Comparison of ENCODE assay signal across 29 cellular contexts in the genomic region with DNA sequence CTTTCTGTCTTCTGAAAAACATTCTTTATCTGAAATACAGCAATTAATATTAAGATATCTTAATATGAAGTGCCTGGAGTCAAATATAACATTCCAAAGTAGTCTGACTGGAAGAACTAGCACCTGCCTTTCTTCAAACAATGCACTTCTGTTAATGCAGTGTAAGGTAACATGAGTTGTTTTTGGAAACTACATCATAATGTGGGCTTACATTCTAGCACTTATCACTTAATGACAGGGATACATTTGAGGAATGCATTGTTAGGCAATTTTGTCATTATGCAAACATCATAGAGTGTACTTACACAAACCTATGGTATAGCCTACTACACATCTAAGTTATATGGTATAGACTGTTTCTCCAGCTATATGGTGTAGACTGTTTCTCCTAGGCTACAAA. TPM values are rescaled to one million over a fixed set of nuclear protein-coding genes. Genes with fewer than 3 reads are reported as not detected.
DNase-seq lines count a peak whose midpoint lies in the region; ATAC-seq, FAIRE-seq and TF ChIP-seq lines count a peak whose summit lies in the region.
"Had no signal": no experiment of that assay in that cellular context is flagged by ENCODE, and none has a peak within 500 bp of the region (broad histone marks: within the 10 kb centered on the region; RNA-seq: fewer than 3 reads in every experiment).

No MANE protein-coding gene starts in this region.

- H3K9me3 ChIP-seq in trophoblast cell (ENCODE audit: insufficient read depth, low read depth, low read length): peaks cover 2% of the 10 kb centered on the region
- H3K9me3 ChIP-seq in H9 (ENCODE audit: control insufficient read depth, low read depth, low read length): no peaks in the 10 kb centered on the region
- H3K9me3 ChIP-seq in A673 (ENCODE audit: low read depth, low read length, poor library complexity, severe bottlenecking): no peaks in the 10 kb centered on the region
- H3K9me3 ChIP-seq: esophagus squamous epithelium, sigmoid colon had no signal

- H2BK5ac ChIP-seq in trophoblast cell (ENCODE audit: low read depth, low read length, poor library complexity) (no peak overlapping the region), H9 (ENCODE audit: insufficient read length, low read length) (no peak overlapping the region)

- H3K14ac ChIP-seq in trophoblast cell (ENCODE audit: low read length) (no peak overlapping the region), H9 (ENCODE audit: insufficient read depth, low read length) (no peak overlapping the region)

- H3K18ac ChIP-seq in trophoblast cell (ENCODE audit: low read length) (no peak overlapping the region), H9 (ENCODE audit: insufficient read length, low read depth, low read length) (no peak overlapping the region)

- no peaks in the 10 kb centered on the region for H4K20me1 ChIP-seq in H9 (ENCODE audit: control insufficient read depth, insufficient read depth, insufficient read length)

- H3K4me1 ChIP-seq in trophoblast cell (ENCODE audit: control insufficient read depth in 1 of 2, insufficient read depth in 2 of 2, low read length in 2 of 2) (peaks cover 6% of the 10 kb centered on the region in 2 experiments), H9 (ENCODE audit: insufficient read depth, low read length) (no peaks in the 10 kb centered on the region), A673 (ENCODE audit: insufficient read depth, low read length, poor library complexity, severe bottlenecking) (no peaks in the 10 kb centered on the region)
- H3K4me1 ChIP-seq: sigmoid colon had no signal

- no peak overlapping the region for H3K4me2 ChIP-seq in trophoblast cell (ENCODE audit: low read length)
- H3K4me2 ChIP-seq in H9 (ENCODE audit: insufficient read depth, insufficient read length, low read length): no peak overlapping the region

- no peak overlapping the region for H2AK5ac ChIP-seq in trophoblast cell (ENCODE audit: low read length)
- H2AK5ac ChIP-seq in H9 (ENCODE audit: insufficient read length, low read length): no peak overlapping the region

- peaks cover 16 to 21% of the 10 kb centered on the region in 2 experiments for H3K4me1 Mint-ChIP-seq in H9
- H3K4me1 Mint-ChIP-seq: activated naive CD4-positive, alpha-beta T cell treated with anti-CD3 and anti-CD28 coated beads, Interleukin-2, amount 10 ng/mL, durations not matched to agents 7 days and 5 days; CD4-positive, alpha-beta memory T cell; stimulated activated naive B cell treated with anti-CD40 and anti-IgM and Interleukin-4, amounts not matched to agents 10 μg/mL and 1 μg/mL and 100 μg/mL, for 72 hours had no signal

- no TSS peak for BruUV-seq in A673 (replicated peaks; lab: Mats Ljungman, UMichigan)

- H2AFZ ChIP-seq in trophoblast cell (ENCODE audit: insufficient read depth, low read length, poor library complexity) (no peak overlapping the region), H9 (ENCODE audit: low read length) (no peak overlapping the region)

- H3K23ac ChIP-seq in trophoblast cell (ENCODE audit: low read length) (no peak overlapping the region), H9 (ENCODE audit: insufficient read length, low read depth, low read length) (no peak overlapping the region)

- CTCF ChIA-PET in A673 (lab: Charles Lee): no interaction called here

- H3K4me3 Mint-ChIP-seq in H9: no peak overlapping the region
- H3K4me3 Mint-ChIP-seq: activated CD4-positive, alpha-beta memory T cell treated with anti-CD3 and anti-CD28 coated beads for 36 hours; activated naive CD4-positive, alpha-beta T cell treated with anti-CD3 and anti-CD28 coated beads, Interleukin-2, amount 10 ng/mL, durations not matched to agents 7 days and 5 days; CD4-positive, alpha-beta memory T cell; effector memory CD8-positive, alpha-beta T cell; stimulated activated naive B cell treated with anti-CD40 and anti-IgM and Interleukin-4, amounts not matched to agents 10 μg/mL and 1 μg/mL and 100 μg/mL, for 72 hours had no signal

- H4K8ac ChIP-seq in trophoblast cell (ENCODE audit: low read depth, low read length) (no peak overlapping the region), H9 (replicated peaks; ENCODE audit: insufficient read length, low read depth, low read length) (no peak overlapping the region)

- no peak overlapping the region for H4K5ac ChIP-seq in H9 (ENCODE audit: insufficient read length, low read depth, low read length)

- H2BK15ac ChIP-seq in H9 (ENCODE audit: low read depth, low read length): no peak overlapping the region

- H3K4me3 ChIP-seq in bronchial epithelial cell (ENCODE audit: low read depth, low read length) (no peak overlapping the region), trophoblast cell (ENCODE audit: low read depth, low read length) (no peak overlapping the region), A673 (ENCODE audit: low read depth, low read length, poor library complexity, severe bottlenecking) (no peak overlapping the region)
- H3K4me3 ChIP-seq: esophagus squamous epithelium, sigmoid colon had no signal

- H3K27me3 ChIP-seq in bronchial epithelial cell (ENCODE audit: control insufficient read depth, insufficient read depth, low read length): no peaks in the 10 kb centered on the region
- H3K27me3 ChIP-seq in trophoblast cell (ENCODE audit: insufficient read depth, low read length): no peaks in the 10 kb centered on the region
- H3K27me3 ChIP-seq in H9 (ENCODE audit: insufficient read depth, low read length): no peaks in the 10 kb centered on the region
- no peaks in the 10 kb centered on the region for H3K27me3 ChIP-seq in A673 (replicated peaks; ENCODE audit: insufficient read depth, low read depth, low read length, poor library complexity)
- H3K27me3 ChIP-seq: esophagus squamous epithelium, sigmoid colon had no signal

- H3K27ac Mint-ChIP-seq in H9: no peak overlapping the region
- H3K27ac Mint-ChIP-seq: activated CD4-positive, alpha-beta memory T cell treated with anti-CD3 and anti-CD28 coated beads for 36 hours; activated naive CD4-positive, alpha-beta T cell treated with anti-CD3 and anti-CD28 coated beads, Interleukin-2, amount 10 ng/mL, durations not matched to agents 7 days and 5 days; CD4-positive, alpha-beta memory T cell; effector memory CD8-positive, alpha-beta T cell; stimulated activated naive B cell treated with anti-CD40 and anti-IgM and Interleukin-4, amounts not matched to agents 10 μg/mL and 1 μg/mL and 100 μg/mL, for 72 hours had no signal

- peaks cover 0 to 13% (median 6%) of the 10 kb centered on the region in 3 experiments; a peak in 5 of 7 replicates for H3K36me3 Mint-ChIP-seq in H9 (ENCODE audit: insufficient read depth in 1 of 3, low read depth in 3 of 3)

- peaks cover 0 to 4% of the 10 kb centered on the region in 2 experiments; a peak in 2 of 5 replicates for H3K9me3 Mint-ChIP-seq in H9
- H3K9me3 Mint-ChIP-seq: activated CD4-positive, alpha-beta memory T cell treated with anti-CD3 and anti-CD28 coated beads for 36 hours; activated naive CD4-positive, alpha-beta T cell treated with anti-CD3 and anti-CD28 coated beads, Interleukin-2, amount 10 ng/mL, durations not matched to agents 7 days and 5 days; CD4-positive, alpha-beta memory T cell; effector memory CD8-positive, alpha-beta T cell; stimulated activated naive B cell treated with anti-CD40 and anti-IgM and Interleukin-4, amounts not matched to agents 10 μg/mL and 1 μg/mL and 100 μg/mL, for 72 hours had no signal

- no peak overlapping the region for H3K9ac ChIP-seq in trophoblast cell (ENCODE audit: low read length)
- no peak overlapping the region for H3K9ac ChIP-seq in H9 (ENCODE audit: extremely low read depth, insufficient read length, low read length)

- H3T11ph ChIP-seq in H9 (ENCODE audit: low read length): no peak overlapping the region

- POLR2A ChIA-PET in A673 (lab: Charles Lee; ENCODE audit: low non-redundant PET): no interaction called here

- H4K12ac ChIP-seq in trophoblast cell (ENCODE audit: low read depth, low read length): no peak overlapping the region

- H3K23me2 ChIP-seq in H9 (ENCODE audit: insufficient read length, low read depth, low read length, poor library complexity, severe bottlenecking): no peaks in the 10 kb centered on the region

- ATAC-seq in HG03439 (IDR thresholded peaks at IDR 0.05; ENCODE audit: unreplicated experiment): no peak
- ATAC-seq: effector memory CD8-positive, alpha-beta T cell; stimulated activated naive B cell treated with anti-CD40 and anti-IgM and Interleukin-4, amounts not matched to agents 10 μg/mL and 1 μg/mL and 100 μg/mL, for 72 hours had no signal

- no peaks in the 10 kb centered on the region for H3K79me2 ChIP-seq in trophoblast cell (ENCODE audit: control insufficient read depth, insufficient read depth, low read length, poor library complexity)
- no peaks in the 10 kb centered on the region for H3K79me2 ChIP-seq in H9 (ENCODE audit: insufficient read depth, low read length)

- no peak overlapping the region for H4K91ac ChIP-seq in trophoblast cell (ENCODE audit: low read depth, low read length)
- no peak overlapping the region for H4K91ac ChIP-seq in H9 (ENCODE audit: insufficient read length, low read depth, low read length)

- H2BK120ac ChIP-seq in trophoblast cell (ENCODE audit: insufficient read depth, low read length, poor library complexity) (no peak overlapping the region), H9 (ENCODE audit: low read depth, low read length, poor library complexity, severe bottlenecking) (no peak overlapping the region)

- H3K27me3 Mint-ChIP-seq in H9 (ENCODE audit: low read depth): no peaks in the 10 kb centered on the region
- H3K27me3 Mint-ChIP-seq: activated CD4-positive, alpha-beta memory T cell treated with anti-CD3 and anti-CD28 coated beads for 36 hours; activated naive CD4-positive, alpha-beta T cell treated with anti-CD3 and anti-CD28 coated beads, Interleukin-2, amount 10 ng/mL, durations not matched to agents 7 days and 5 days; CD4-positive, alpha-beta memory T cell; effector memory CD8-positive, alpha-beta T cell; progenitor cell of endocrine pancreas; stimulated activated naive B cell treated with anti-CD40 and anti-IgM and Interleukin-4, amounts not matched to agents 10 μg/mL and 1 μg/mL and 100 μg/mL, for 72 hours had no signal

- intact Hi-C loops in A673 (cut with micrococcal nuclease; ENCODE audit: unreplicated experiment): no loop called here

- no peak overlapping the region for H2BK20ac ChIP-seq in H9 (ENCODE audit: low read depth, low read length, poor library complexity, severe bottlenecking)

- H3K4ac ChIP-seq in trophoblast cell (ENCODE audit: low read depth, low read length) (no peak overlapping the region), H9 (ENCODE audit: low read depth, low read length) (no peak overlapping the region)

- no peak overlapping the region for H3K56ac ChIP-seq in H9 (ENCODE audit: insufficient read length, low read depth, low read length)

- peaks cover 6% of the 10 kb centered on the region for H3K79me1 ChIP-seq in trophoblast cell (ENCODE audit: low read length)
- no peaks in the 10 kb centered on the region for H3K79me1 ChIP-seq in H9 (ENCODE audit: insufficient read depth, low read depth, low read length, poor library complexity, severe bottlenecking)

- no peak for FAIRE-seq in bronchial epithelial cell (lab: Jason Lieb, UNC)
- FAIRE-seq: frontal cortex, H1 had no signal

- H3K27ac ChIP-seq in trophoblast cell (ENCODE audit: low read depth, low read length) (no peak overlapping the region), H9 (ENCODE audit: insufficient read length, low read depth, low read length) (no peak overlapping the region), A673 (ENCODE audit: low read depth, low read length, poor library complexity, severe bottlenecking) (no peak overlapping the region)
- H3K27ac ChIP-seq: sigmoid colon had no signal

- H2BK12ac ChIP-seq in trophoblast cell (ENCODE audit: low read length) (no peak overlapping the region), H9 (ENCODE audit: insufficient read length, low read depth, low read length) (no peak overlapping the region)

- DNase-seq in DMS79 treated with DMSO at 0.1 percent for 48 hours (lab: John Stamatoyannopoulos, UW): peak; percentile 42
- no peak for DNase-seq in DMS79 (lab: John Stamatoyannopoulos, UW)
- peak; percentile 6 for DNase-seq in NCI-H2029 treated with DMSO at 0.1 percent for 48 hours (lab: John Stamatoyannopoulos, UW)
- DNase-seq in bronchial epithelial cell (ENCODE audit: low read depth): peak; percentile 67
- DNase-seq in trophoblast cell: peak; percentile 21 to 94
- DNase-seq in H9: no peak
- DNase-seq in A673 (ENCODE audit: low spot score): no peak
- DNase-seq: 8988T; activated CD4-positive, alpha-beta memory T cell treated with anti-CD3 and anti-CD28 coated beads for 36 hours; activated CD8-positive, alpha-beta memory T cell treated with anti-CD3 and anti-CD28 coated beads, Interleukin-2, amount 50 U/mL, for 48 hours; activated naive CD4-positive, alpha-beta T cell treated with anti-CD3 and anti-CD28 coated beads, Interleukin-2, amount 10 ng/mL, durations not matched to agents 7 days and 5 days; caudate nucleus; CD4-positive, alpha-beta memory T cell; cortex of kidney; DMS 273 treated with DMSO at 0.1 percent for 48 hours; effector memory CD8-positive, alpha-beta T cell; esophagus squamous epithelium; IMR-90; mesenchymal stem cell; NCI-H1092 treated with DMSO at 0.1 percent for 48 hours; NCI-H2081; NCI-H524 treated with DMSO at 0.1 percent for 48 hours; sigmoid colon; stimulated activated CD4-positive, alpha-beta T cell treated with anti-CD3 and anti-CD28 coated beads, Interleukin-15, amount 100 ng/mL, for 24 hours; stimulated activated naive B cell treated with anti-CD40 and anti-IgM and Interleukin-4, amounts not matched to agents 10 μg/mL and 1 μg/mL and 100 μg/mL, for 72 hours had no signal

- TF ChIP-seq CTCF in bronchial epithelial cell (IDR thresholded peaks at IDR 0.05; ENCODE audit: insufficient read depth, low read length, severe bottlenecking) (no peak), H9 (conservative IDR thresholded peaks at IDR 0.05) (no peak), A673 (conservative IDR thresholded peaks at IDR 0.05; ENCODE audit: low read depth, low read length) (no peak)

- no peaks in the 10 kb centered on the region for H3K36me3 ChIP-seq in bronchial epithelial cell (ENCODE audit: control insufficient read depth, insufficient read depth, low read length)
- H3K36me3 ChIP-seq in trophoblast cell (ENCODE audit: control insufficient read depth in 1 of 2, insufficient read depth in 2 of 2, low read length in 2 of 2): no peaks in the 10 kb centered on the region
- H3K36me3 ChIP-seq in A673 (ENCODE audit: insufficient read depth, low read length, poor library complexity, severe bottlenecking): no peaks in the 10 kb centered on the region
- H3K36me3 ChIP-seq: esophagus squamous epithelium, sigmoid colon had no signal

RNA-seq across cellular contexts. Expression of gene SLC15A2, which starts 49.2 kb away (rescaled TPM):
- 2.6 and 2.8 TPM in 2 replicates for total RNA-seq in bronchial epithelial cell
- polyA plus RNA-seq in trophoblast cell (2013): 0.22 TPM in 2 replicates
- 2.3 and 2.4 TPM in 2 replicates for total RNA-seq in H9 (2021)
- total RNA-seq in A673 (2021): 18.2 and 33.3 TPM in 2 replicates

Comparison
In these comparisons a context has a peak if more than half of its experiments do, and no peak if none do; other contexts are left out.
1. DNase-seq: peak in DMS79 treated with DMSO at 0.1 percent for 48 hours (single experiment), NCI-H2029 treated with DMSO at 0.1 percent for 48 hours (single experiment), bronchial epithelial cell (single experiment) and trophoblast cell (2 of 2); none in DMS79 (single experiment), H9 (single experiment) and A673 (single experiment).